In the genomic region with DNA sequence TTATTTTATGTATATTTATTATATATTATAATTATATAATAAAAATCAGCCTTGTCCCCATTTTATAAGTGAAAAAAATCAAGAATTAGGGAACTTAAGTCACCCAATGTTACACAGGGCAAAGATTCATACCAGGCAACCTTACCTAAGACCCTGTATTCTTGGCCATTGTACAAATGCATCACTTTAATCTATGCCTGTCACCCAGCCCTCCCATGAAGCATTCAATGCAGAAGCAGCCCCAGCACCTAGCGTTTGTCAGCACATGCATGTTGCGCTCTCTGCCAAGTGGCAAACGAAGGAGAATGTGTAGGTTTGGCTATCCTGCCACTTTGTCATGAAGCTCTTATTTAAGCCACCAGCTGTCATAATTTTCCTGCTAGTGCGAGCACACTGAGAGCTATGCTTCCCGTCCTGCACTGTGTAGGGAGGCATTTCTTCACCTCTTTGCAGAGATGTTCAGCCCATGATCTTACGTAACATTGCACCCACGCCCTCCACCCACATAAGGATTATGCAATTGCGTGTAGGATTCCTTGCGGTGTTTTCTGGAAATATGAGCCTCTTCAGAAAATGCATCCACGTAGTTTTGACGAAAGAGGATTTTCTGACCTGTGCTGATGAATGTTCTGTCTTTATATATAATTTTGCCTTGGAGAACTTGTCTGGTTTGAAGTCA, we compare ENCODE assay signal across 12 cellular contexts. TPM values are rescaled to one million over a fixed set of nuclear protein-coding genes. Genes with fewer than 3 reads are reported as not detected.
DNase-seq lines count a peak whose midpoint lies in the region; ATAC-seq, FAIRE-seq and TF ChIP-seq lines count a peak whose summit lies in the region.
"Had no signal": no experiment of that assay in that cellular context is flagged by ENCODE, and none has a peak within 500 bp of the region (broad histone marks: within the 10 kb centered on the region; RNA-seq: fewer than 3 reads in every experiment).

No MANE protein-coding gene starts in this region.

- no peaks in the 10 kb centered on the region for H4K20me1 ChIP-seq in K562 (replicated peaks; ENCODE audit: control insufficient read depth, insufficient read depth, low read length)

- in situ Hi-C loops in K562 (cut with MboI) = no loop called here

- BruUV-seq in K562 (replicated peaks; lab: Mats Ljungman, UMichigan) = no TSS peak

- H3K27ac ChIP-seq in K562 (ENCODE audit: extremely low read depth, low read depth, low read length) = no peak overlapping the region
- peak overlapping the region; percentile 10 to 64 for H3K27ac ChIP-seq in liver (ENCODE audit: low read depth in 1 of 2, low read length in 2 of 2)

- H3K36me3 ChIP-seq in MG63 = no peaks in the 10 kb centered on the region
- no peaks in the 10 kb centered on the region for H3K36me3 ChIP-seq in K562 (ENCODE audit: control insufficient read depth, insufficient read depth, low read length)
- no peaks in the 10 kb centered on the region for H3K36me3 ChIP-seq in liver (ENCODE audit: control insufficient read depth in 4 of 4, insufficient read depth in 3 of 4, low read depth in 1 of 4, low read length in 3 of 4)

- TF ChIP-seq CTCF in K562 (IDR thresholded peaks at IDR 0.05 in 2 of 3, conservative IDR thresholded peaks at IDR 0.05 in 1 of 3; ENCODE audit: insufficient read depth in 2 of 3, low read depth in 1 of 3, low read length in 3 of 3) (no peak), liver (IDR thresholded peaks at IDR 0.05; ENCODE audit: low read depth, low read length, missing input control) (no peak)
- TF ChIP-seq CTCF in activated CD8-positive, alpha-beta T cell treated with anti-CD3 and anti-CD28 coated beads for 36 hours (IDR thresholded peaks at IDR 0.05) = no peak

- TF ChIP-seq RAD21 in K562 (CRISPR knock-in tag; conservative IDR thresholded peaks at IDR 0.05 in 1 of 2, IDR thresholded peaks at IDR 0.05 in 1 of 2) = no peak
- TF ChIP-seq RAD21 in liver (IDR thresholded peaks at IDR 0.05) = peak in 1 of 2 donors; percentile 36

- H3K9me3 ChIP-seq in MG63 (no peaks in the 10 kb centered on the region), K562 (replicated peaks; ENCODE audit: control insufficient read depth, insufficient read depth, low read depth, low read length) (no peaks in the 10 kb centered on the region), liver (ENCODE audit: control insufficient read depth in 4 of 4, low read length in 3 of 4) (no peaks in the 10 kb centered on the region)

- H3K27me3 Mint-ChIP-seq in activated CD8-positive, alpha-beta T cell treated with anti-CD3 and anti-CD28 coated beads for 36 hours = peaks cover 3% of the 10 kb centered on the region
- H3K27me3 Mint-ChIP-seq in activated naive CD8-positive, alpha-beta T cell treated with anti-CD3 and anti-CD28 coated beads for 36 hours = peaks cover 4% of the 10 kb centered on the region

- CTCF ChIA-PET in K562 (lab: Yijun Ruan, JAX; ENCODE audit: low intra/inter-chr PET ratio) = no interaction called here
- CTCF ChIA-PET in activated CD8-positive, alpha-beta T cell treated with anti-CD3 and anti-CD28 coated beads for 36 hours (lab: Charles Lee) = no interaction called here

- TF ChIP-seq EP300 in K562 (IDR thresholded peaks at IDR 0.05; ENCODE audit: low read length) = no peak

- peak; percentile 15 for DNase-seq in MG63
- DNase-seq in K562 (ENCODE audit: extremely low read depth in 1 of 4, low spot score in 3 of 4) = no peak
- no peak for DNase-seq in NK-92 treated with Interleukin-12 subunit alpha and Interleukin-12 subunit beta, amount 100 ng/mL, for 24 hours (lab: John Stamatoyannopoulos, UW)
- no peak for DNase-seq in activated CD8-positive, alpha-beta T cell treated with anti-CD3 and anti-CD28 coated beads for 36 hours
- no peak for DNase-seq in A172 (ENCODE audit: low spot score)
- DNase-seq in activated naive CD8-positive, alpha-beta T cell treated with anti-CD3 and anti-CD28 coated beads for 36 hours = no peak
- DNase-seq: amniotic stem cell; effector memory CD8-positive, alpha-beta T cell; NCI-H1092; T-cell had no signal

- 12% methylated on average over 11 of the region's 11 CpGs for WGBS in K562 (ENCODE audit: insufficient coverage, low coverage, missing lambda C conversion rate)
- WGBS in liver = 43% methylated on average over 11 of the region's 11 CpGs

- no peaks in the 10 kb centered on the region for H3K9me1 ChIP-seq in K562 (ENCODE audit: control insufficient read depth, insufficient read depth, low read length)

- ATAC-seq in K562 = no peak; the same call in 2 of the 3 replicates
- no peak for ATAC-seq in activated CD8-positive, alpha-beta T cell treated with anti-CD3 and anti-CD28 coated beads for 36 hours
- ATAC-seq: effector memory CD8-positive, alpha-beta T cell; T-cell had no signal

- H3K27me3 ChIP-seq in MG63 (no peaks in the 10 kb centered on the region), K562 (ENCODE audit: control insufficient read depth in 2 of 2, insufficient read depth in 2 of 2, low read length in 2 of 2) (peaks cover 0 to 38% of the 10 kb centered on the region in 2 experiments; a peak in 4 of 5 replicates), liver (ENCODE audit: control insufficient read depth in 4 of 4, insufficient read depth in 4 of 4, low read length in 3 of 4) (no peaks in the 10 kb centered on the region)

- no peak overlapping the region for H3K27ac Mint-ChIP-seq in activated CD8-positive, alpha-beta T cell treated with anti-CD3 and anti-CD28 coated beads for 36 hours
- no peak overlapping the region for H3K27ac Mint-ChIP-seq in activated naive CD8-positive, alpha-beta T cell treated with anti-CD3 and anti-CD28 coated beads for 36 hours
- H3K27ac Mint-ChIP-seq: effector memory CD8-positive, alpha-beta T cell; T-cell had no signal

- FAIRE-seq in A204.1 (lab: Jason Lieb, UNC) (peak; percentile 16), K562 (lab: Jason Lieb, UNC) (peak; percentile 6)

- no peaks in the 10 kb centered on the region for H3K4me1 Mint-ChIP-seq in activated CD8-positive, alpha-beta T cell treated with anti-CD3 and anti-CD28 coated beads for 36 hours (ENCODE audit: low read depth)
- no peaks in the 10 kb centered on the region for H3K4me1 Mint-ChIP-seq in activated naive CD8-positive, alpha-beta T cell treated with anti-CD3 and anti-CD28 coated beads for 36 hours
- H3K4me1 Mint-ChIP-seq: T-cell had no signal

- H3K9ac ChIP-seq in K562 (ENCODE audit: insufficient read depth in 1 of 2, low read depth in 2 of 2, low read length in 2 of 2) (no peak overlapping the region), liver (ENCODE audit: low read depth in 1 of 2, low read length in 2 of 2) (no peak overlapping the region)

- H3K36me3 Mint-ChIP-seq in activated CD8-positive, alpha-beta T cell treated with anti-CD3 and anti-CD28 coated beads for 36 hours (ENCODE audit: low read depth) = no peaks in the 10 kb centered on the region
- no peaks in the 10 kb centered on the region for H3K36me3 Mint-ChIP-seq in activated naive CD8-positive, alpha-beta T cell treated with anti-CD3 and anti-CD28 coated beads for 36 hours
- H3K36me3 Mint-ChIP-seq: T-cell had no signal

- intact Hi-C loops in K562 (cut with micrococcal nuclease) = no loop called here
- intact Hi-C loops in activated CD8-positive, alpha-beta T cell treated with anti-CD3 and anti-CD28 coated beads for 36 hours (cut with micrococcal nuclease) = no loop called here

- POLR2A ChIA-PET in K562 (lab: Yijun Ruan, JAX) = no interaction called here
- POLR2A ChIA-PET in activated CD8-positive, alpha-beta T cell treated with anti-CD3 and anti-CD28 coated beads for 36 hours (lab: Charles Lee) = no interaction called here

- TF ChIP-seq POLR2A in K562 (conservative IDR thresholded peaks at IDR 0.05) = no peak

- no peaks in the 10 kb centered on the region for H3K9me3 Mint-ChIP-seq in activated CD8-positive, alpha-beta T cell treated with anti-CD3 and anti-CD28 coated beads for 36 hours
- no peaks in the 10 kb centered on the region for H3K9me3 Mint-ChIP-seq in activated naive CD8-positive, alpha-beta T cell treated with anti-CD3 and anti-CD28 coated beads for 36 hours
- H3K9me3 Mint-ChIP-seq: T-cell had no signal

- H2AFZ ChIP-seq in K562 (ENCODE audit: low read depth, low read length) = no peak overlapping the region

- no peak overlapping the region; the same call in 1 of the 2 replicates for H3K4me2 ChIP-seq in K562 (ENCODE audit: insufficient read depth, low read length)

- H3K4me3 ChIP-seq in MG63 = no peak overlapping the region
- H3K4me3 ChIP-seq in K562 = no peak overlapping the region
- H3K4me3 ChIP-seq in liver (ENCODE audit: low read depth in 1 of 3, low read length in 3 of 3) = no peak overlapping the region

- H3K79me2 ChIP-seq in K562 (ENCODE audit: control insufficient read depth, insufficient read depth, low read length) = no peaks in the 10 kb centered on the region

- no peak overlapping the region for H3K4me3 Mint-ChIP-seq in activated CD8-positive, alpha-beta T cell treated with anti-CD3 and anti-CD28 coated beads for 36 hours
- H3K4me3 Mint-ChIP-seq in activated naive CD8-positive, alpha-beta T cell treated with anti-CD3 and anti-CD28 coated beads for 36 hours = no peak overlapping the region
- H3K4me3 Mint-ChIP-seq: effector memory CD8-positive, alpha-beta T cell; T-cell had no signal

- H3K4me1 ChIP-seq in K562 (replicated peaks in 1 of 2; ENCODE audit: control insufficient read depth in 2 of 2, insufficient read depth in 2 of 2, low read length in 2 of 2) = peaks cover 0 to 3% of the 10 kb centered on the region in 2 experiments; a peak in 3 of 5 replicates
- H3K4me1 ChIP-seq in liver (ENCODE audit: control insufficient read depth in 4 of 4, insufficient read depth in 4 of 4, low read length in 3 of 4) = peaks cover 9 to 53% (median 36%) of the 10 kb centered on the region in 4 donors

RNA-seq across cellular contexts. Expression of a gene that starts 7.7 kb away (rescaled TPM):
- total RNA-seq in MG63 (2014; rRNA removed; shearing (Covaris generic); ENCODE audit: low replicate concordance) = 0.03 TPM in 1 of 2 replicates, not detected in the other
- 1.1 and 1.5 TPM in 2 replicates for total RNA-seq in K562 (2011; cell fraction: chromatin; rRNA removed; ENCODE audit: low replicate concordance)
- total RNA-seq in K562 (2011; cell fraction: nucleolus; rRNA removed) = 0.39 and 0.67 TPM in 2 replicates
- 0.51 and 0.61 TPM in 2 replicates for total RNA-seq in K562 (2011; cell fraction: nucleoplasm; rRNA removed)
- total RNA-seq in K562 (2014; rRNA removed) (not detected in 2 replicates), K562 (2014; rRNA removed; fragmentation: Illumina TruSeq; extraction: Trizol) (0.07 and 0.13 TPM in 2 replicates), K562 (2015; rRNA removed; fragmentation: Illumina TruSeq; extraction: Trizol) (0.08 and 0.11 TPM in 2 replicates), K562 (2021) (0.11 and 0.27 TPM in 2 replicates), liver (10 to 100 TPM in 1 of 2 donors, 1 to 10 TPM in 1; 5.8 to 18.7 TPM)
- polyA plus RNA-seq in K562 (2011; rRNA removed) (2.4 TPM in 2 replicates), K562 (2014; fragmentation: Illumina TruSeq; extraction: Trizol) (0.07 and 0.19 TPM in 2 replicates), K562 (2014; fragmentation: Nextera tagmentation; extraction: Ambion mirVana) (not detected), K562 (2014; rRNA removed) (0.01 and 0.19 TPM in 2 replicates), liver (10 to 100 TPM in 1 of 2 donors, 1 to 10 TPM in 1; 8.6 to 12.8 TPM)
- polyA plus RNA-seq in K562 (2011; cell fraction: cytosol; rRNA removed) = 0.75 and 1.1 TPM in 2 replicates
- 2.6 and 4.8 TPM in 2 replicates for polyA plus RNA-seq in K562 (2011; cell fraction: nucleus; rRNA removed)
- polyA plus RNA-seq in K562 (2012) = 0.04 and 0.09 TPM in 2 replicates
- polyA minus RNA-seq in K562 (2011; rRNA and poly(A)+ RNA removed) = 3.2 and 4.1 TPM in 2 replicates
- polyA minus RNA-seq in K562 (2011; cell fraction: cytosol; rRNA and poly(A)+ RNA removed) = 1.0 and 3.1 TPM in 2 replicates
- 2.7 and 3.8 TPM in 2 replicates for polyA minus RNA-seq in K562 (2011; cell fraction: nucleus; rRNA and poly(A)+ RNA removed)
- total RNA-seq in activated CD8-positive, alpha-beta T cell treated with anti-CD3 and anti-CD28 coated beads for 36 hours = not detected
- 1.0 and 1.6 TPM in 2 replicates for total RNA-seq in A172 (2014; rRNA removed; shearing (Covaris generic))
- total RNA-seq in activated naive CD8-positive, alpha-beta T cell treated with anti-CD3 and anti-CD28 coated beads for 36 hours = not detected
